ENCODE assay signal across 2 cellular contexts in genomic region chr10:75016290-75016689, GRCh38.
TF ChIP-seq lines count a peak whose summit lies in the region.

No MANE protein-coding gene starts in this region.

TF ChIP-seq in IMR-90, 13 proteins besides CTCF, POLR2A, EP300 and RAD21:
- TF ChIP-seq BHLHE40 (IDR thresholded peaks at IDR 0.05; ENCODE audit: low read depth, low read length) (no peak), MAFK (IDR thresholded peaks at IDR 0.05; ENCODE audit: low read depth, low read length) (no peak), RFX5 (IDR thresholded peaks at IDR 0.05; ENCODE audit: low read depth, low read length) (no peak), NFE2L2 (IDR thresholded peaks at IDR 0.05; ENCODE audit: low read depth, low read length) (no peak), FOS (IDR thresholded peaks at IDR 0.05; ENCODE audit: low read depth, low read length) (no peak), CEBPB (IDR thresholded peaks at IDR 0.05; ENCODE audit: low read depth, low read length) (no peak), MXI1 (IDR thresholded peaks at IDR 0.05; ENCODE audit: borderline replicate concordance, low read depth, low read length) (no peak), ELK1 (IDR thresholded peaks at IDR 0.05; ENCODE audit: borderline replicate concordance, low read depth, low read length) (no peak), RCOR1 (IDR thresholded peaks at IDR 0.05; ENCODE audit: insufficient replicate concordance, low read length) (no peak), CHD1 (IDR thresholded peaks at IDR 0.05; ENCODE audit: low read depth, low read length) (no peak), MAZ (IDR thresholded peaks at IDR 0.05; ENCODE audit: borderline replicate concordance, low read depth, low read length) (no peak), USF2 (IDR thresholded peaks at IDR 0.05; ENCODE audit: low read depth, low read length) (no peak), SMC3 (IDR thresholded peaks at IDR 0.05; ENCODE audit: low read depth, low read length) (no peak)

TF ChIP-seq in GM12878, 131 proteins besides CTCF, POLR2A, EP300 and RAD21:
- TF ChIP-seq CREM (IDR thresholded peaks at IDR 0.05; ENCODE audit: low read depth) = no peak
- peak; percentile 49; the same call in 1 of the 2 replicates for TF ChIP-seq SPI1 (IDR thresholded peaks at IDR 0.05; ENCODE audit: borderline replicate concordance, insufficient read depth, low read depth, low read length)
